In the genomic region with DNA sequence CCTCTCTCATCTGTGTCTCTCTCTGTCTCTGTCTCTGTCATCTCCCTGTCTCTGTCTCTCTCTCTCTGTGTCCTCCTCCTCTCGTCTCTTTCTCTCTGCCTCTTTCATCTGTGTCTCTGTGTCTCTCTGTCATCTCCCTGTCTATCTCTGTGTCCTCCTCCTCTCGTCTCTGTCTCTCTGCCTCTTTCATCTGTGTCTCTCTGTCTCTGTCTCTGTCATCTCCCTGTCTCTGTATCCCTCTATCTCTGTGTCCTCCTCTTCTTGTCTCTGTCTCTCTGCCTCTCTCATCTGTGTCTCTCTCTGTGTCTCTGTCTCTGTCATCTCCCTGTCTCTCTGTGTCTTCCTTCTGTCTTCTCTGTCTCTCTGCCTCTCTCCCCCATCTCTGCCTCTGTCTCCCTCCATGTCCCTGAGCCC, we compare ENCODE assay signal across 2 cellular contexts.
TF ChIP-seq lines count a peak whose summit lies in the region.

No MANE protein-coding gene starts in this region.

TF ChIP-seq in HEK293, 187 proteins besides CTCF, POLR2A, EP300 and RAD21 (continues in another document):
- TF ChIP-seq ZNF175 (tag by site-specific recombination; IDR thresholded peaks at IDR 0.05) (0 out of 2 replicates have a peak, but pooled peaks have one; percentile 52), ZNF202 (tag by site-specific recombination; IDR thresholded peaks at IDR 0.05; ENCODE audit: borderline replicate concordance) (peak; percentile 36; the same call in 1 of the 2 replicates), ZBTB17 (tag by site-specific recombination; IDR thresholded peaks at IDR 0.05) (peak; percentile 36; the same call in 1 of the 2 replicates), WT1 (tag by site-specific recombination; IDR thresholded peaks at IDR 0.05) (no peak), ZNF426 (tag by site-specific recombination; IDR thresholded peaks at IDR 0.05) (no peak), ZNF112 (tag by site-specific recombination; IDR thresholded peaks at IDR 0.05) (no peak), ZIC2 (tag by site-specific recombination; IDR thresholded peaks at IDR 0.05) (no peak), ZNF768 (tag by site-specific recombination; IDR thresholded peaks at IDR 0.05) (no peak), ZFHX2 (tag by site-specific recombination; conservative IDR thresholded peaks at IDR 0.05) (no peak), ZNF785 (tag by site-specific recombination; IDR thresholded peaks at IDR 0.05) (no peak), ZNF514 (tag by site-specific recombination; IDR thresholded peaks at IDR 0.05) (peak; percentile 86; the same call in 1 of the 2 replicates), ZNF48 (tag by site-specific recombination; IDR thresholded peaks at IDR 0.05) (0 out of 2 replicates have a peak, but pooled peaks have one; percentile 83), ZXDB (tag by site-specific recombination; IDR thresholded peaks at IDR 0.05) (0 out of 2 replicates have a peak, but pooled peaks have one; percentile 58), ZNF184 (tag by site-specific recombination; IDR thresholded peaks at IDR 0.05) (no peak)
- TF ChIP-seq, protein P1, sequence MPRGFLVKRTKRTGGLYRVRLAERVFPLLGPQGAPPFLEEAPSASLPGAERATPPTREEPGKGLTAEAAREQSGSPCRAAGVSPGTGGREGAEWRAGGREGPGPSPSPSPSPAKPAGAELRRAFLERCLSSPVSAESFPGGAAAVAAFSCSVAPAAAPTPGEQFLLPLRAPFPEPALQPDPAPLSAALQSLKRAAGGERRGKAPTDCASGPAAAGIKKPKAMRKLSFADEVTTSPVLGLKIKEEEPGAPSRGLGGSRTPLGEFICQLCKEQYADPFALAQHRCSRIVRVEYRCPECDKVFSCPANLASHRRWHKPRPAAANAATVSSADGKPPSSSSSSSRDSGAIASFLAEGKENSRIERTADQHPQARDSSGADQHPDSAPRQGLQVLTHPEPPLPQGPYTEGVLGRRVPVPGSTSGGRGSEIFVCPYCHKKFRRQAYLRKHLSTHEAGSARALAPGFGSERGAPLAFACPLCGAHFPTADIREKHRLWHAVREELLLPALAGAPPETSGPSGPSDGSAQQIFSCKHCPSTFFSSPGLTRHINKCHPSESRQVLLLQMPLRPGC (tag by site-specific recombination; IDR thresholded peaks at IDR 0.05) = peak; percentile 8; the same call in 1 of the 2 replicates
- TF ChIP-seq, protein P2, sequence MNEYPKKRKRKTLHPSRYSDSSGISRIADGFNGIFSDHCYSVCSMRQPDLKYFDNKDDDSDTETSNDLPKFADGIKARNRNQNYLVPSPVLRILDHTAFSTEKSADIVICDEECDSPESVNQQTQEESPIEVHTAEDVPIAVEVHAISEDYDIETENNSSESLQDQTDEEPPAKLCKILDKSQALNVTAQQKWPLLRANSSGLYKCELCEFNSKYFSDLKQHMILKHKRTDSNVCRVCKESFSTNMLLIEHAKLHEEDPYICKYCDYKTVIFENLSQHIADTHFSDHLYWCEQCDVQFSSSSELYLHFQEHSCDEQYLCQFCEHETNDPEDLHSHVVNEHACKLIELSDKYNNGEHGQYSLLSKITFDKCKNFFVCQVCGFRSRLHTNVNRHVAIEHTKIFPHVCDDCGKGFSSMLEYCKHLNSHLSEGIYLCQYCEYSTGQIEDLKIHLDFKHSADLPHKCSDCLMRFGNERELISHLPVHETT (tag by site-specific recombination; IDR thresholded peaks at IDR 0.05) = no peak
- TF ChIP-seq, protein P3, sequence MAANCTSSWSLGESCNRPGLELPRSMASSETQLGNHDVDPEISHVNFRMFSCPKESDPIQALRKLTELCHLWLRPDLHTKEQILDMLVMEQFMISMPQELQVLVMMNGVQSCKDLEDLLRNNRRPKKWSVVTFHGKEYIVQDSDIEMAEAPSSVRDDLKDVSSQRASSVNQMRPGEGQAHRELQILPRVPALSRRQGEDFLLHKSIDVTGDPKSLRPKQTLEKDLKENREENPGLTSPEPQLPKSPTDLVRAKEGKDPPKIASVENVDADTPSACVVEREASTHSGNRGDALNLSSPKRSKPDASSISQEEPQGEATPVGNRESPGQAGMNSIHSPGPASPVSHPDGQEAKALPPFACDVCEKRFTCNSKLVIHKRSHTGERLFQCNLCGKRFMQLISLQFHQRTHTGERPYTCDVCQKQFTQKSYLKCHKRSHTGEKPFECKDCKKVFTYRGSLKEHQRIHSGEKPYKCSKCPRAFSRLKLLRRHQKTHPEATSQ (tag by site-specific recombination; IDR thresholded peaks at IDR 0.05) = 0 out of 2 replicates have a peak, but pooled peaks have one; percentile 16
- TF ChIP-seq, protein P4, sequence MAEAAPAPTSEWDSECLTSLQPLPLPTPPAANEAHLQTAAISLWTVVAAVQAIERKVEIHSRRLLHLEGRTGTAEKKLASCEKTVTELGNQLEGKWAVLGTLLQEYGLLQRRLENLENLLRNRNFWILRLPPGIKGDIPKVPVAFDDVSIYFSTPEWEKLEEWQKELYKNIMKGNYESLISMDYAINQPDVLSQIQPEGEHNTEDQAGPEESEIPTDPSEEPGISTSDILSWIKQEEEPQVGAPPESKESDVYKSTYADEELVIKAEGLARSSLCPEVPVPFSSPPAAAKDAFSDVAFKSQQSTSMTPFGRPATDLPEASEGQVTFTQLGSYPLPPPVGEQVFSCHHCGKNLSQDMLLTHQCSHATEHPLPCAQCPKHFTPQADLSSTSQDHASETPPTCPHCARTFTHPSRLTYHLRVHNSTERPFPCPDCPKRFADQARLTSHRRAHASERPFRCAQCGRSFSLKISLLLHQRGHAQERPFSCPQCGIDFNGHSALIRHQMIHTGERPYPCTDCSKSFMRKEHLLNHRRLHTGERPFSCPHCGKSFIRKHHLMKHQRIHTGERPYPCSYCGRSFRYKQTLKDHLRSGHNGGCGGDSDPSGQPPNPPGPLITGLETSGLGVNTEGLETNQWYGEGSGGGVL (tag by site-specific recombination; IDR thresholded peaks at IDR 0.05) = peak; percentile 38; the same call in 1 of the 2 replicates

TF ChIP-seq in H1, 55 proteins besides CTCF, POLR2A, EP300 and RAD21:
- TF ChIP-seq JUN (IDR thresholded peaks at IDR 0.05; ENCODE audit: low read depth, low read length) (no peak), HDAC2 (IDR thresholded peaks at IDR 0.05; ENCODE audit: borderline replicate concordance in 1 of 2, low read depth in 2 of 2, low read length in 2 of 2) (no peak), POU5F1 (IDR thresholded peaks at IDR 0.05; ENCODE audit: low read depth, low read length) (no peak), SP2 (IDR thresholded peaks at IDR 0.05; ENCODE audit: low read length) (no peak)
- TF ChIP-seq, protein P5, sequence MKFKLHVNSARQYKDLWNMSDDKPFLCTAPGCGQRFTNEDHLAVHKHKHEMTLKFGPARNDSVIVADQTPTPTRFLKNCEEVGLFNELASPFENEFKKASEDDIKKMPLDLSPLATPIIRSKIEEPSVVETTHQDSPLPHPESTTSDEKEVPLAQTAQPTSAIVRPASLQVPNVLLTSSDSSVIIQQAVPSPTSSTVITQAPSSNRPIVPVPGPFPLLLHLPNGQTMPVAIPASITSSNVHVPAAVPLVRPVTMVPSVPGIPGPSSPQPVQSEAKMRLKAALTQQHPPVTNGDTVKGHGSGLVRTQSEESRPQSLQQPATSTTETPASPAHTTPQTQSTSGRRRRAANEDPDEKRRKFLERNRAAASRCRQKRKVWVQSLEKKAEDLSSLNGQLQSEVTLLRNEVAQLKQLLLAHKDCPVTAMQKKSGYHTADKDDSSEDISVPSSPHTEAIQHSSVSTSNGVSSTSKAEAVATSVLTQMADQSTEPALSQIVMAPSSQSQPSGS (IDR thresholded peaks at IDR 0.05; ENCODE audit: low read length) = no peak
TF ChIP-seq in H1: peak in this region for 0.
